ENCODE assay signal across 8 cellular contexts in the genomic region with DNA sequence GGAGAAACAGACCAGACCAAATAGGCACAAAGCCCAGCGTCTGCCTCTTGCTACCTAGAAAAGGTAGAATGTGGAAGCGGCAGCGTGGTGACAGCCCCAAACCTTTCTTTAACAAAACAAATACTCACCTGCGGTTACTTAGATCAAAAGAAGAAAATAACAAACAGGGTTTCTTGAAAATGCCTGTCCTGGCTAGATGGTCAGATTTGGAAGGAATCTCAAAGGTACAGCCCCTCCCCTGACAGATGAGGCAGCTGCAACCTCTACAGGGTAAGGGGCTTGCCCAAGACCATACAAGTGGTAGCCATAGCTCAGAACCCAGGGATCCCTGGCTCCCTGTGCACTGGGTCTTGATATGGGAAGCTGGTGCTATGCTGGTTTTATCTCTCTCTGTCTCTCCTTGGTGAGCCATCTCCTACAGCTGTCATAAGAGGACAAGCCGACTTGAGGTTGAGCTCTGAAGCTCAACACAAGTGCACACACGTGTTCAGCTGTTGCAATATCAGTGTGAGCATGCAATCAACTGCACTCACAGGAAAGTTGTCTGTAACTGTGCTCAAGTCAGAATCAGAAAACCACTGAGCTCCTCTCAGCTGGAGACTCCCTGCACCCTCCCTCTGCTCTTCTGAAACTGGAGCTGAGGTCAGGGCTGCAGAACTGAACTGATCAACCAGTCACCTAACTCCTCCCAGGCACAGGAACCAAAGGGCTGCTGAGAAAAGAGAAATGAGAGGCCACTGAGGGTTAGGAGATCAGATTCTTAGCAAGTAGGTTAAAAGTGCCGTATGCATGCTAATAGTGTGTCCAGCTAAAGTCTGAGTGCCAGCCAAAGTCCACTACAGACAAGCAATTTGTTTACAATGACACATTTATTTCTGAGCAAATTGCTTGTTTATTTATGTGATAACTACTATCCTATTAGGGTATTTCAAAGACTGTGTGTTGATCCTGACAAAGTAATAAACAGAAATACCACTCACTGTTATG. TPM values are rescaled to one million over a fixed set of nuclear protein-coding genes. Genes with fewer than 3 reads are reported as not detected.
DNase-seq lines count a peak whose midpoint lies in the region; ATAC-seq and TF ChIP-seq lines count a peak whose summit lies in the region.

No MANE protein-coding gene starts in this region.

- ATAC-seq in activated CD4-positive, CD25-positive, alpha-beta regulatory T cell treated with anti-CD3 and anti-CD28 coated beads, Interleukin-2, amount 50 U/mL, for 24 hours = peak; percentile 95 to 96
- ATAC-seq in HG02885 (IDR thresholded peaks at IDR 0.05; ENCODE audit: poor library complexity, unreplicated experiment) = peak; percentile 96
- ATAC-seq in stimulated activated effector memory CD8-positive, alpha-beta T cell treated with anti-CD3 and anti-CD28 coated beads, Interleukin-12 subunit alpha, Interleukin-12 subunit beta, amount 100 ng/mL, for 72 hours = peak; percentile 99

- TF ChIP-seq POLR2A in stomach (IDR thresholded peaks at IDR 0.05) = no peak

- H3K4me3 Mint-ChIP-seq in stimulated activated effector memory CD8-positive, alpha-beta T cell treated with anti-CD3 and anti-CD28 coated beads, Interleukin-12 subunit alpha, Interleukin-12 subunit beta, amount 100 ng/mL, for 72 hours = peak overlapping the region; percentile 57

- peaks cover 29% of the 10 kb centered on the region for H3K4me1 Mint-ChIP-seq in stimulated activated effector memory CD8-positive, alpha-beta T cell treated with anti-CD3 and anti-CD28 coated beads, Interleukin-12 subunit alpha, Interleukin-12 subunit beta, amount 100 ng/mL, for 72 hours

- H3K79me2 ChIP-seq in osteoblast (ENCODE audit: insufficient read depth, low read length) = no peaks in the 10 kb centered on the region

- no peaks in the 10 kb centered on the region for H3K36me3 Mint-ChIP-seq in stimulated activated effector memory CD8-positive, alpha-beta T cell treated with anti-CD3 and anti-CD28 coated beads, Interleukin-12 subunit alpha, Interleukin-12 subunit beta, amount 100 ng/mL, for 72 hours

- WGBS in stomach, 5 donors = 56 to 68% (median 65%) methylated on average over 7 of the region's 7 CpGs

- H3K36me3 ChIP-seq in duodenal mucosa (ENCODE audit: control insufficient read depth in 1 of 2, insufficient read depth in 2 of 2, low read length in 2 of 2) = no peaks in the 10 kb centered on the region
- no peaks in the 10 kb centered on the region for H3K36me3 ChIP-seq in stomach
- H3K36me3 ChIP-seq in osteoblast (ENCODE audit: insufficient read depth, low read length) = no peaks in the 10 kb centered on the region

- H3K9ac ChIP-seq in duodenal mucosa (ENCODE audit: low read depth in 1 of 2, low read length in 2 of 2) = peak overlapping the region; percentile 4 to 44

- no peak for TF ChIP-seq EP300 in stomach (IDR thresholded peaks at IDR 0.05)

- H3K27ac ChIP-seq in duodenal mucosa (ENCODE audit: low read depth, low read length) = no peak overlapping the region
- no peak overlapping the region for H3K27ac ChIP-seq in stomach
- H3K27ac ChIP-seq in osteoblast (ENCODE audit: low read depth, low read length) = no peak overlapping the region

- H3K9me3 ChIP-seq in duodenal mucosa (ENCODE audit: control insufficient read depth in 1 of 2, low read length in 2 of 2) = no peaks in the 10 kb centered on the region
- no peaks in the 10 kb centered on the region for H3K9me3 ChIP-seq in stomach
- no peaks in the 10 kb centered on the region for H3K9me3 ChIP-seq in osteoblast (ENCODE audit: low read depth, low read length)

- H3K9me3 Mint-ChIP-seq in stimulated activated effector memory CD8-positive, alpha-beta T cell treated with anti-CD3 and anti-CD28 coated beads, Interleukin-12 subunit alpha, Interleukin-12 subunit beta, amount 100 ng/mL, for 72 hours = no peaks in the 10 kb centered on the region

- intact Hi-C loops in stomach (cut with DNase I; ENCODE audit: low total_unique reads) = no loop called here

- H3K4me2 ChIP-seq in osteoblast (ENCODE audit: insufficient read depth, low read length) = no peak overlapping the region

- H3K27ac Mint-ChIP-seq in stimulated activated effector memory CD8-positive, alpha-beta T cell treated with anti-CD3 and anti-CD28 coated beads, Interleukin-12 subunit alpha, Interleukin-12 subunit beta, amount 100 ng/mL, for 72 hours = peak overlapping the region; percentile 86

- H4K20me1 ChIP-seq in osteoblast (ENCODE audit: insufficient read depth, low read length) = no peaks in the 10 kb centered on the region

- peak overlapping the region; percentile 18 to 33 for H3K4me3 ChIP-seq in duodenal mucosa (ENCODE audit: low read depth in 1 of 2, low read length in 2 of 2)
- no peak overlapping the region for H3K4me3 ChIP-seq in stomach
- H3K4me3 ChIP-seq in osteoblast (ENCODE audit: insufficient read depth, low read length) = no peak overlapping the region

- H2AFZ ChIP-seq in osteoblast (ENCODE audit: low read length) = no peak overlapping the region

- DNase-seq in activated CD4-positive, CD25-positive, alpha-beta regulatory T cell treated with anti-CD3 and anti-CD28 coated beads, Interleukin-2, amount 50 U/mL, for 72 hours = no peak
- DNase-seq in OCI-M1 (lab: John Stamatoyannopoulos, UW) (peak; percentile 89), stomach (no peak), osteoblast (ENCODE audit: insufficient read length, low spot score, missing footprints) (no peak)
- DNase-seq in stimulated activated effector memory CD8-positive, alpha-beta T cell treated with anti-CD3 and anti-CD28 coated beads, Interleukin-12 subunit alpha, Interleukin-12 subunit beta, amount 100 ng/mL, for 72 hours (ENCODE audit: low spot score in 2 of 2) = peak in 1 of 2 donors; percentile 81

- H3K27me3 ChIP-seq in duodenal mucosa (ENCODE audit: control insufficient read depth in 1 of 2, insufficient read depth in 2 of 2, low read length in 2 of 2) (no peaks in the 10 kb centered on the region), stomach (peaks cover 0 to 29% (median 4%) of the 10 kb centered on the region in 3 donors), osteoblast (ENCODE audit: insufficient read depth, low read length) (peaks cover 42% of the 10 kb centered on the region)

- TF ChIP-seq CTCF in stomach (IDR thresholded peaks at IDR 0.05) (no peak), osteoblast (IDR thresholded peaks at IDR 0.05; ENCODE audit: extremely low read depth, low read depth, low read length) (no peak)

- H3K4me1 ChIP-seq in duodenal mucosa (ENCODE audit: control insufficient read depth in 1 of 2, insufficient read depth in 2 of 2, low read length in 2 of 2) (peaks cover 29 to 33% of the 10 kb centered on the region in 2 donors), stomach (peaks cover 2 to 16% (median 10%) of the 10 kb centered on the region in 4 donors), osteoblast (ENCODE audit: insufficient read depth, low read length) (peaks cover under 1% of the 10 kb centered on the region)

RNA-seq across cellular contexts. Expression of gene RNF157, which starts 6.1 kb away (rescaled TPM):
- total RNA-seq in stomach = 10 to 100 TPM in 3 of 5 donors, 1 to 10 TPM in 2; 1.0 to 41.4 (median 11.6) TPM
- 1 to 10 TPM in 2 of 3 donors, under 1 TPM in 1; 0.95 to 4.1 (median 3.7) TPM for polyA plus RNA-seq in stomach
- 0.29 and 0.36 TPM in 2 replicates for total RNA-seq in osteoblast

RNA-seq across cellular contexts. Expression of gene UBALD2, which starts 18.8 kb away (rescaled TPM):
- total RNA-seq in stomach = 10 to 100 TPM in 2 of 5 donors, 1 to 10 TPM in 3; 1.8 to 49.5 (median 9.9) TPM
- 10 to 100 TPM; 37.2 to 48.4 (median 43.0) TPM for polyA plus RNA-seq in stomach
- 3.8 and 5.1 TPM in 2 replicates for total RNA-seq in osteoblast

Comparison
In these comparisons a context has a peak if more than half of its experiments do, and no peak if none do; other contexts are left out.
1. H3K4me3 ChIP-seq: peak in duodenal mucosa (2 of 2); none in stomach (0 of 4) and osteoblast (single experiment).
2. Peak in every context shown above with its lines, with median percentiles within 50 percentile points of each other: ATAC-seq.